In the genomic region with DNA sequence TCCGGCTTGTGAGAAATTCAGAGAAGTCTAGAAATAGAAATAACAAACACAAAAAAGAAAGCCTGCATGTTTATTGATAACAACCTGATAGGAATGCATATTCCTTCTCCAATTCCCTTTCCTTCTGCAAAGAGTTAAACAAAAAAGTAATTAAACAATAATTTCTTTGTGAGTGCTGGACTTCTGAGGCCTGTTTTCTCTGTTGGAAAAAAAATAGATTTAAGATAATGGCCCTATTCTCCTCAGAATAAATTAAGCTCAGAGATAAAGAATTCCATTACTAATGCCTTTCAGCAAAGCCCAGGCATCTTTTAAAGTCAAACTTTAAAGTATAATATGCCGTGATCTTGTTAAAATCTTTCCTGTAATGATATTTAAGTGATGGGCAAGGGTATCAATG, we compare ENCODE assay signal across 21 cellular contexts.
"Had no signal": no experiment of that assay in that cellular context is flagged by ENCODE, and none has a peak within 500 bp of the region (broad histone marks: within the 10 kb centered on the region; RNA-seq: fewer than 3 reads in every experiment).

No MANE protein-coding gene starts in this region.

- DNase-seq: dermis blood vessel endothelial cell; foreskin fibroblast; naive B cell; stimulated activated CD4-positive, alpha-beta T cell treated with anti-CD3 and anti-CD28 coated beads, Interleukin-12 subunit alpha, Interleukin-12 subunit beta, amount 100 ng/mL, for 4 hours; stimulated activated CD4-positive, alpha-beta T cell treated with anti-CD3 and anti-CD28 coated beads, Interleukin-1b, Interleukin-23, amount 100 ng/mL, for 48 hours; stimulated activated CD4-positive, alpha-beta T cell treated with anti-CD3 and anti-CD28 coated beads, Interleukin-4, amount 100 ng/mL, for 1 hour; stimulated activated CD8-positive, alpha-beta memory T cell treated with anti-CD3 and anti-CD28 coated beads, Interleukin-4, amount 100 ng/mL, for 48 hours; stimulated activated naive CD4-positive, alpha-beta T cell treated with Interleukin-2 at 50 U/mL for 16 hours; stomach; upper lobe of left lung had no signal

- H3K27ac ChIP-seq: coronary artery, epithelial cell of prostate, neutrophil, parathyroid adenoma, prostate gland, right atrium auricular region, stomach, thoracic aorta, upper lobe of left lung had no signal

- ATAC-seq: esophagus mucosa; left lobe of liver; natural killer cell treated with Interleukin-12 subunit alpha and Interleukin-12 subunit beta and Interleukin-15 and Interleukin-18, amount 100 ng/mL, for 72 hours; sciatic nerve had no signal
